In the genomic region with DNA sequence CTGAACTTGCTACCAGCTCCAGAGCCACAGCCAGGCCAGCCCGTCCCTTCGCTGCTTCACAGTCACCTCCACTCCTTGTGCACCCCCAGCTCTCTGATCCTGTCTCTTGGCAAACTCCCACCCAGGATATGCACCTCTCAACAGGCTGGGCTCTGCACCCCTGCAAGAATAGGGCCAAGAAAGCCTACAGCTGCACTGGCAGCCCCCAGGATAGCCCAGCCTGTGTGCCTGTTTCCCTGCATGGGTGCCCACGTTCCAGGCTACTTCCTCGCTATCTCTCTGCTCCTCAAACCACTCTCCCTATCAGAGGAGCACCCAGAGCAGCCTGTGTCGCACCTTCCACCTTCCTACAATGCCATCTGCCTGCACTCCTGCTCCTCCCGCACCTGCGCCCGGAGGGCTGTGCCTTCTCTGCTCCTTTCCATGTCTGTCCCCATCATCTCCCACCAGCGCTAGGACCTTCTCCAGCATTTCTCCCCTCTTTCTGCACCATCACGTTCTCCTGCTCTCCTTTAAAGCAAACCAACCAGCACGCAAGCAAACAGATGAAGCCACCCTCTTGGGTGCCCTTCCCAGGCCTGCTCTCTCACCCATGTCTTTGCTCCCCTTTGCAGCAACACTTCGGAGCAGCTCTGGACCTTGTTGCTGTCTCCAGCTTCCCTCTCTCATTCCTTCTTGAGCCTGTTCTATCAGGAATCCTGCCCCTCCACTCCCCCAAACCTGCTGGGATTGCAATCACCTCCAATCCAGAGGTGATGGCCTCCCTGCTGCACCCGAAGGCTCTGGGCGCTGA, we compare ENCODE assay signal across 18 cellular contexts.
DNase-seq lines count a peak whose midpoint lies in the region; ATAC-seq and TF ChIP-seq lines count a peak whose summit lies in the region.
"Had no signal": no experiment of that assay in that cellular context is flagged by ENCODE, and none has a peak within 500 bp of the region (broad histone marks: within the 10 kb centered on the region; RNA-seq: fewer than 3 reads in every experiment).

No MANE protein-coding gene starts in this region.

- H3K27ac Mint-ChIP-seq in activated naive CD4-positive, alpha-beta T cell treated with anti-CD3 and anti-CD28 coated beads, Interleukin-2, amount 10 ng/mL, durations not matched to agents 7 days and 5 days, result no peak overlapping the region
- no peak overlapping the region for H3K27ac Mint-ChIP-seq in stimulated activated naive B cell treated with anti-CD40 and anti-IgM and Interleukin-4, amounts not matched to agents 10 μg/mL and 1 μg/mL and 100 μg/mL, for 72 hours
- H3K27ac Mint-ChIP-seq: activated CD4-positive, alpha-beta T cell treated with anti-CD3 and anti-CD28 coated beads, Interleukin-2, amount 10 ng/mL, durations not matched to agents 7 days and 5 days; activated T-cell treated with anti-CD3 and anti-CD28 coated beads, Interleukin-2, amount 50 U/mL, for 72 hours had no signal

- no peak for TF ChIP-seq POLR2A in sigmoid colon (IDR thresholded peaks at IDR 0.05)

- no peaks in the 10 kb centered on the region for H3K4me1 Mint-ChIP-seq in activated naive CD4-positive, alpha-beta T cell treated with anti-CD3 and anti-CD28 coated beads, Interleukin-2, amount 10 ng/mL, durations not matched to agents 7 days and 5 days
- no peaks in the 10 kb centered on the region for H3K4me1 Mint-ChIP-seq in stimulated activated naive B cell treated with anti-CD40 and anti-IgM and Interleukin-4, amounts not matched to agents 10 μg/mL and 1 μg/mL and 100 μg/mL, for 72 hours
- H3K4me1 Mint-ChIP-seq: activated CD4-positive, alpha-beta T cell treated with anti-CD3 and anti-CD28 coated beads, Interleukin-2, amount 10 ng/mL, durations not matched to agents 7 days and 5 days; naive B cell had no signal

- DNase-seq in H7 (peak; percentile 39), iPS-NIHi11 (ENCODE audit: low spot score) (peak; percentile 4), sigmoid colon (peak; percentile 36), C1 segment of cervical spinal cord (lab: John Stamatoyannopoulos, UW) (no peak)
- no peak for DNase-seq in activated naive CD4-positive, alpha-beta T cell treated with anti-CD3 and anti-CD28 coated beads, Interleukin-2, amount 10 ng/mL, durations not matched to agents 7 days and 5 days
- no peak for DNase-seq in stimulated activated naive B cell treated with anti-CD40 and anti-IgM and Interleukin-4, amounts not matched to agents 10 μg/mL and 1 μg/mL and 100 μg/mL, for 72 hours
- DNase-seq: activated CD4-positive, alpha-beta T cell treated with anti-CD3 and anti-CD28 coated beads, Interleukin-2, amount 10 ng/mL, durations not matched to agents 7 days and 5 days; activated T-cell treated with anti-CD3 and anti-CD28 coated beads, Interleukin-2, amount 50 U/mL, for 72 hours; AML-193; dermis blood vessel endothelial cell; foreskin keratinocyte; hippocampal formation; mammary epithelial cell; naive B cell; NCI-H526; stimulated activated CD4-positive, alpha-beta T cell treated with anti-CD3 and anti-CD28 coated beads, Interleukin-4, amount 100 ng/mL, for 4 hours had no signal

- H3K27ac ChIP-seq in BLaER1 treated with 17β-estradiol and CSF1 and Interleukin-3, amounts not matched to agents 10 nM and 100 nM, result no peak overlapping the region
- no peak overlapping the region for H3K27ac ChIP-seq in sigmoid colon
- H3K27ac ChIP-seq: epithelial cell of prostate, foreskin keratinocyte had no signal

- H3K4me1 ChIP-seq in BLaER1 treated with 17β-estradiol and CSF1 and Interleukin-3, amounts not matched to agents 10 nM and 100 nM, result peaks cover 0 to 19% (median 14%) of the 10 kb centered on the region in 10 experiments; a peak in 12 of 20 replicates
- H3K4me1 ChIP-seq in sigmoid colon, result no peaks in the 10 kb centered on the region
- H3K4me1 ChIP-seq: foreskin keratinocyte had no signal

- ATAC-seq in stimulated activated naive B cell treated with anti-CD40 and anti-IgM and Interleukin-4, amounts not matched to agents 10 μg/mL and 1 μg/mL and 100 μg/mL, for 72 hours (replicated peaks), result no peak
- ATAC-seq: activated T-cell treated with anti-CD3 and anti-CD28 coated beads, Interleukin-2, amount 50 U/mL, for 72 hours; foreskin keratinocyte had no signal

- TF ChIP-seq EP300 in sigmoid colon (IDR thresholded peaks at IDR 0.05), result no peak

- H3K4me3 ChIP-seq in BLaER1 treated with 17β-estradiol and CSF1 and Interleukin-3, amounts not matched to agents 10 nM and 100 nM, result no peak overlapping the region
- H3K4me3 ChIP-seq in H7 (ENCODE audit: insufficient read depth, low read depth, low read length), result no peak overlapping the region
- no peak overlapping the region for H3K4me3 ChIP-seq in sigmoid colon

- TF ChIP-seq CTCF in sigmoid colon (IDR thresholded peaks at IDR 0.05), result no peak

- 84 to 90% methylated on average over 14 of the region's 14 CpGs for WGBS in sigmoid colon, 2 donors

- H3K9me3 Mint-ChIP-seq in activated naive CD4-positive, alpha-beta T cell treated with anti-CD3 and anti-CD28 coated beads, Interleukin-2, amount 10 ng/mL, durations not matched to agents 7 days and 5 days, result no peaks in the 10 kb centered on the region
- H3K9me3 Mint-ChIP-seq in stimulated activated naive B cell treated with anti-CD40 and anti-IgM and Interleukin-4, amounts not matched to agents 10 μg/mL and 1 μg/mL and 100 μg/mL, for 72 hours, result no peaks in the 10 kb centered on the region
- H3K9me3 Mint-ChIP-seq: activated CD4-positive, alpha-beta T cell treated with anti-CD3 and anti-CD28 coated beads, Interleukin-2, amount 10 ng/mL, durations not matched to agents 7 days and 5 days; activated T-cell treated with anti-CD3 and anti-CD28 coated beads, Interleukin-2, amount 50 U/mL, for 72 hours; naive B cell had no signal

- no peak overlapping the region for H3K9ac ChIP-seq in BLaER1 treated with 17β-estradiol and CSF1 and Interleukin-3, amounts not matched to agents 10 nM and 100 nM

- H4K20me1 ChIP-seq in BLaER1 treated with 17β-estradiol and CSF1 and Interleukin-3, amounts not matched to agents 10 nM and 100 nM, result no peaks in the 10 kb centered on the region

- intact Hi-C loops in sigmoid colon (cut with DNase I), result no loop called here

- peaks cover 13% of the 10 kb centered on the region for H3K27me3 Mint-ChIP-seq in activated naive CD4-positive, alpha-beta T cell treated with anti-CD3 and anti-CD28 coated beads, Interleukin-2, amount 10 ng/mL, durations not matched to agents 7 days and 5 days
- H3K27me3 Mint-ChIP-seq in stimulated activated naive B cell treated with anti-CD40 and anti-IgM and Interleukin-4, amounts not matched to agents 10 μg/mL and 1 μg/mL and 100 μg/mL, for 72 hours, result no peaks in the 10 kb centered on the region
- H3K27me3 Mint-ChIP-seq: naive B cell had no signal

- H3K4me3 Mint-ChIP-seq in activated naive CD4-positive, alpha-beta T cell treated with anti-CD3 and anti-CD28 coated beads, Interleukin-2, amount 10 ng/mL, durations not matched to agents 7 days and 5 days, result no peak overlapping the region
- no peak overlapping the region for H3K4me3 Mint-ChIP-seq in stimulated activated naive B cell treated with anti-CD40 and anti-IgM and Interleukin-4, amounts not matched to agents 10 μg/mL and 1 μg/mL and 100 μg/mL, for 72 hours
- H3K4me3 Mint-ChIP-seq: activated CD4-positive, alpha-beta T cell treated with anti-CD3 and anti-CD28 coated beads, Interleukin-2, amount 10 ng/mL, durations not matched to agents 7 days and 5 days; activated T-cell treated with anti-CD3 and anti-CD28 coated beads, Interleukin-2, amount 50 U/mL, for 72 hours; naive B cell had no signal

- peak overlapping the region in 7 of 11 experiments; percentile 30 to 59 (median 45); a peak in 11 of 22 replicates for H3K4me2 ChIP-seq in BLaER1 treated with 17β-estradiol and CSF1 and Interleukin-3, amounts not matched to agents 10 nM and 100 nM

- no peaks in the 10 kb centered on the region for H3K27me3 ChIP-seq in BLaER1 treated with 17β-estradiol and CSF1 and Interleukin-3, amounts not matched to agents 10 nM and 100 nM
- H3K27me3 ChIP-seq in H7 (ENCODE audit: control insufficient read depth, insufficient read depth, low read length) (no peaks in the 10 kb centered on the region), sigmoid colon (no peaks in the 10 kb centered on the region)
- H3K27me3 ChIP-seq: foreskin keratinocyte had no signal

- H3K36me3 Mint-ChIP-seq in activated naive CD4-positive, alpha-beta T cell treated with anti-CD3 and anti-CD28 coated beads, Interleukin-2, amount 10 ng/mL, durations not matched to agents 7 days and 5 days, result no peaks in the 10 kb centered on the region
- H3K36me3 Mint-ChIP-seq in stimulated activated naive B cell treated with anti-CD40 and anti-IgM and Interleukin-4, amounts not matched to agents 10 μg/mL and 1 μg/mL and 100 μg/mL, for 72 hours, result no peaks in the 10 kb centered on the region
- H3K36me3 Mint-ChIP-seq: naive B cell had no signal

- CTCF ChIA-PET in activated naive CD4-positive, alpha-beta T cell treated with anti-CD3 and anti-CD28 coated beads, Interleukin-2, amount 10 ng/mL, durations not matched to agents 7 days and 5 days (lab: Charles Lee), result no interaction called here

- H3K9me3 ChIP-seq in BLaER1 treated with 17β-estradiol and CSF1 and Interleukin-3, amounts not matched to agents 10 nM and 100 nM (replicated peaks in 1 of 11), result peaks cover 0 to 6% (median 0%) of the 10 kb centered on the region in 11 experiments; a peak in 2 of 22 replicates
- no peaks in the 10 kb centered on the region for H3K9me3 ChIP-seq in sigmoid colon

- H3K36me3 ChIP-seq in BLaER1 treated with 17β-estradiol and CSF1 and Interleukin-3, amounts not matched to agents 10 nM and 100 nM, result no peaks in the 10 kb centered on the region
- H3K36me3 ChIP-seq in H7 (replicated peaks; ENCODE audit: control insufficient read depth, insufficient read depth, low read length) (no peaks in the 10 kb centered on the region), sigmoid colon (no peaks in the 10 kb centered on the region)

Comparison
In these comparisons a context has a peak if more than half of its experiments do, and no peak if none do; other contexts are left out.
1. DNase-seq: peak in H7 (single experiment), iPS-NIHi11 (single experiment) and sigmoid colon (single experiment); none in C1 segment of cervical spinal cord (0 of 14), activated naive CD4-positive, alpha-beta T cell treated with anti-CD3 and anti-CD28 coated beads, Interleukin-2, amount 10 ng/mL, durations not matched to agents 7 days and 5 days (single experiment) and stimulated activated naive B cell treated with anti-CD40 and anti-IgM and Interleukin-4, amounts not matched to agents 10 μg/mL and 1 μg/mL and 100 μg/mL, for 72 hours (single experiment).